ENCODE assay signal across 21 cellular contexts in genomic region chr18:3199942-3200645, GRCh38.
"Had no signal": no experiment of that assay in that cellular context is flagged by ENCODE, and none has a peak within 500 bp of the region (broad histone marks: within the 10 kb centered on the region; RNA-seq: fewer than 3 reads in every experiment).

No MANE protein-coding gene starts in this region.

- H3K27ac ChIP-seq: coronary artery, neutrophil, pancreas, spleen, thoracic aorta, tibial nerve, upper lobe of right lung, uterus had no signal

- H3K4me1 ChIP-seq: spleen, tibial nerve, upper lobe of right lung, uterus had no signal

- H3K36me3 ChIP-seq: neutrophil, pancreas, spleen, upper lobe of right lung, uterus had no signal

- FAIRE-seq: kidney, pancreas had no signal

- H3K27me3 ChIP-seq: neutrophil, pancreas, spleen, tibial nerve, upper lobe of right lung, uterus had no signal

- DNase-seq: dermis blood vessel endothelial cell; effector memory CD8-positive, alpha-beta T cell; foreskin melanocyte; kidney; mesenchymal stem cell; mucosa of descending colon; naive B cell; pancreas; spleen; stimulated activated CD4-positive, alpha-beta T cell treated with anti-CD3 and anti-CD28 coated beads, Interleukin-4, amount 100 ng/mL, for 4 hours; stimulated activated naive CD8-positive, alpha-beta T cell treated with anti-CD3 and anti-CD28 coated beads, Interleukin-15, Interleukin-2, amounts not matched to agents 100 U/mL and 50 U/mL, for 24 hours; upper lobe of right lung; uterus had no signal

- H3K9me3 ChIP-seq: mucosa of descending colon, neutrophil, pancreas, upper lobe of right lung had no signal

- ATAC-seq: effector memory CD8-positive, alpha-beta T cell; left lobe of liver; mucosa of descending colon; natural killer cell treated with Interleukin-12 subunit alpha and Interleukin-12 subunit beta and Interleukin-15 and Interleukin-18, amount 100 ng/mL, for 72 hours; pancreas; sciatic nerve; stimulated activated memory B cell treated with anti-CD40 and anti-IgM and Interleukin-4, amounts not matched to agents 10 μg/mL and 1 μg/mL and 100 μg/mL, for 72 hours; stimulated activated naive CD8-positive, alpha-beta T cell treated with anti-CD3 and anti-CD28 coated beads, Interleukin-15, Interleukin-2, amounts not matched to agents 100 U/mL and 50 U/mL, for 24 hours; upper lobe of right lung had no signal

- H3K4me3 ChIP-seq: coronary artery, mucosa of descending colon, pancreas, spleen, thoracic aorta, tibial nerve, upper lobe of right lung, uterus had no signal
